12 cellular contexts compared by ENCODE assay signal in the genomic region with DNA sequence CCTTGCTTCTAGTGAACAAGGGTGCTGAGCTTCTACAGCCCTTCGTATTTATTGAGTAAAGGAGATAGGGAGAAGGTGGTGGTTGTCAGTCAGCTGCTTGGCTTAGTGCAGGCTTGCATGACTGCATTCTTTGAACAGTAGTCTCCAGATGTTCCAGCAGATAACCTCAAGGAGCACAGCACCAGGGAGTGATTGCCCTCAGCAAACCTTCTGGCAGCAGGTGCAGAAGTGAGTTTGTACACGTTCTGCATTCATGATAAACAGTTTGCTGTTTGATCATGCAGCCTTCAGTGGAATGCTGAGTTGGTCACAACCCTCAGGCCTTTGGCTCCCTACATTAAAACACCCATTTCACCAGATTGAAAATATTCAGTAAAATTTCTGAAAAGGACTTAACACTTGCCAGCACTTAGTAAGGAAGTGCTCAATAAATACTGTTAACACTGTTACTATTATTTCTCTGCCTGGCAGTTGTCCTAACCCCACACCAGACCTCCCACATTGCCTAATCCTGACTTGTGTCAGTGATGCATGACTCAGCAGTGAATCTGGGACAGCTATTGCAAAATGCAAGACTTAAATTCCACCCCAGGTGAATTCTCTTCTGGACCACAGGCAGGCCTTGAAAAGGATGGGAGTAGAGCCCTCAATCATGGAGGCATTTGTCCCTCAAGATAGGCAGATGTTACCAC. TPM values are rescaled to one million over a fixed set of nuclear protein-coding genes. Genes with fewer than 3 reads are reported as not detected.
DNase-seq lines count a peak whose midpoint lies in the region; FAIRE-seq and TF ChIP-seq lines count a peak whose summit lies in the region.
"Had no signal": no experiment of that assay in that cellular context is flagged by ENCODE, and none has a peak within 500 bp of the region (broad histone marks: within the 10 kb centered on the region; RNA-seq: fewer than 3 reads in every experiment).

No MANE protein-coding gene starts in this region.

- H3K4me3 ChIP-seq in foreskin fibroblast (ENCODE audit: low read depth in 1 of 2, low read length in 2 of 2): no peak overlapping the region

- peaks cover 4% of the 10 kb centered on the region for H3K4me1 Mint-ChIP-seq in glutamatergic neuron (ENCODE audit: low read depth, unreplicated experiment)

- H3K36me3 Mint-ChIP-seq in glutamatergic neuron (ENCODE audit: unreplicated experiment): no peaks in the 10 kb centered on the region
- H3K36me3 Mint-ChIP-seq: activated naive CD8-positive, alpha-beta T cell treated with anti-CD3 and anti-CD28 coated beads for 36 hours had no signal

- FAIRE-seq in urothelium cell line (lab: Jason Lieb, UNC): no peak
- FAIRE-seq: A204.1 had no signal

- DNase-seq in DMS53 (lab: John Stamatoyannopoulos, UW): peak; percentile 5
- DNase-seq in DMS53 treated with DMSO at 0.1 percent for 48 hours (lab: John Stamatoyannopoulos, UW; ENCODE audit: unreplicated experiment): no peak
- peak; percentile 38 for DNase-seq in SIG-M5 (lab: John Stamatoyannopoulos, UW)
- DNase-seq in foreskin fibroblast: peak; percentile 80 to 88
- peak; percentile 35 for DNase-seq in urothelium cell line (ENCODE audit: low spot score)
- no peak for DNase-seq in A172 (ENCODE audit: low spot score)
- no peak for DNase-seq in NCI-H748 treated with DMSO at 0.1 percent for 48 hours (lab: John Stamatoyannopoulos, UW)
- DNase-seq in glutamatergic neuron: no peak
- DNase-seq: activated CD4-positive, alpha-beta T cell treated with anti-CD3 and anti-CD28 coated beads, Interleukin-2, amount 50 U/mL, for 4 hours; activated naive CD8-positive, alpha-beta T cell treated with anti-CD3 and anti-CD28 coated beads for 36 hours had no signal

- H3K27me3 Mint-ChIP-seq in glutamatergic neuron (ENCODE audit: unreplicated experiment): peaks cover 11% of the 10 kb centered on the region
- H3K27me3 Mint-ChIP-seq: activated naive CD8-positive, alpha-beta T cell treated with anti-CD3 and anti-CD28 coated beads for 36 hours had no signal

- no peak overlapping the region for H3K27ac Mint-ChIP-seq in glutamatergic neuron (ENCODE audit: unreplicated experiment)
- H3K27ac Mint-ChIP-seq: activated naive CD8-positive, alpha-beta T cell treated with anti-CD3 and anti-CD28 coated beads for 36 hours had no signal

- H3K4me3 Mint-ChIP-seq in glutamatergic neuron (ENCODE audit: unreplicated experiment): no peak overlapping the region
- H3K4me3 Mint-ChIP-seq: activated naive CD8-positive, alpha-beta T cell treated with anti-CD3 and anti-CD28 coated beads for 36 hours had no signal

- TF ChIP-seq CTCF in foreskin fibroblast (IDR thresholded peaks at IDR 0.05; ENCODE audit: low read depth, low read length): no peak
- TF ChIP-seq CTCF in glutamatergic neuron (IDR thresholded peaks at IDR 0.05; ENCODE audit: partially characterized antibody, unreplicated experiment): no peak

- H3K9me3 Mint-ChIP-seq in glutamatergic neuron (ENCODE audit: unreplicated experiment): peaks cover 7% of the 10 kb centered on the region

RNA-seq across cellular contexts. Expression of gene CARMIL3, which starts 18.9 kb away (rescaled TPM):
- total RNA-seq in A172 (2014; rRNA removed; shearing (Covaris generic)): 0.02 and 0.05 TPM in 2 replicates
- 108 TPM for total RNA-seq in glutamatergic neuron (ENCODE audit: unreplicated experiment)

RNA-seq across cellular contexts. Expression of gene CPNE6, which starts 38.5 kb away (rescaled TPM):
- total RNA-seq in A172 (2014; rRNA removed; shearing (Covaris generic)): not detected in 2 replicates
- total RNA-seq in glutamatergic neuron (ENCODE audit: unreplicated experiment): 0.44 TPM
- total RNA-seq: activated naive CD8-positive, alpha-beta T cell treated with anti-CD3 and anti-CD28 coated beads for 36 hours; pulmonary artery endothelial cell had no signal

RNA-seq across cellular contexts. Expression of gene DHRS4L2, which starts 44.1 kb away (rescaled TPM):
- total RNA-seq in A172 (2014; rRNA removed; shearing (Covaris generic)): 6.9 TPM in 2 replicates
- total RNA-seq in glutamatergic neuron (ENCODE audit: unreplicated experiment): 10.4 TPM

Comparison
In these comparisons a context has a peak if more than half of its experiments do, and no peak if none do; other contexts are left out.
1. DNase-seq: peak in DMS53 (single experiment), SIG-M5 (single experiment), foreskin fibroblast (2 of 2) and urothelium cell line (single experiment); none in DMS53 treated with DMSO at 0.1 percent for 48 hours (single experiment), A172 (single experiment), NCI-H748 treated with DMSO at 0.1 percent for 48 hours (single experiment) and glutamatergic neuron (single experiment).
2. RNA of gene CARMIL3, which starts 18.9 kb away (total RNA-seq): 108 TPM in glutamatergic neuron (single experiment); 0.02 to 0.05 TPM in A172; every median in the first group is over 100 times any median in the second.